Comparison of ENCODE assay signal across 9 cellular contexts in the genomic region with DNA sequence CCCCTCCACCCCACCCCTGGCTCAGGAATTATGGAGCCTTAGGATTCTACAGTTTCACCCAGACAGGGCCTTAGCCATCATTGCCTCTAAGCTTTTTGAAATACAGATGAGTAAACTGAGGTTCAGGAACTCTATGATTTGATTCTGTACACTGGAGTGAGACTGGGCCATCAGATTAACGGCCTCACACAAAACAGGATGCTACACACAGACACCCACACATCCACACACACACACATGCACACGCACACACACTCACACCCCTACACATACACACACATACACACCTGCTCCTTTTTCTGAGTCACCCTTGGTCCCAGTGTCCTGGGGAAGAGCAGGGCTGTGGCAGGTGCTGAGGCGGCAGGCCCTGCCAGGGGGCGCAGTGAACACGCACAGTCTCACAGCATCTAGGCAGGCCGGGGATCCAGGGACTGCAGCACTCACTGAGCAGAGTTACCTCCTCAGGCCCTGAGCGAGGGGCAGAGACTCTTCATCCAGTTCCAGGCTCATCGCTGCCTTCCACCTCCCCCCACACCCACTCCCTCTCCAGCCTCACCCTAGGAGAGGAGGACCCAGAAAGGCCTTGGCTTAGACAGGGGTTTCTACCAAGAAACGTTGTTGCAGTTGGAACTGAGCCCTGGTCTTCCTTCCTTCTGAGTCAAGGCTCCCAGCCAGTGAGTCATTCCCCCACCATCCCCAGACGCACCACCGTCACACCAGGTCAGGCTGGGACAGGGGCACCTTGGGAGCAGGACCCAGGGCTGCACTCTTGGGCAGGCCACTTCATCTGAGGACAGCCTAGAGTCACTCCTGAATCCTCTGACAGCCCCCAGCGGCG.
DNase-seq lines count a peak whose midpoint lies in the region; ATAC-seq, FAIRE-seq and TF ChIP-seq lines count a peak whose summit lies in the region.
"Had no signal": no experiment of that assay in that cellular context is flagged by ENCODE, and none has a peak within 500 bp of the region (broad histone marks: within the 10 kb centered on the region; RNA-seq: fewer than 3 reads in every experiment).

No MANE protein-coding gene starts in this region.

- ATAC-seq in GM12878 = peak; percentile 95
- no peak for ATAC-seq in HG02610 (IDR thresholded peaks at IDR 0.05; ENCODE audit: unreplicated experiment)
- no peak for ATAC-seq in HG02870 (IDR thresholded peaks at IDR 0.05; ENCODE audit: unreplicated experiment)

- H3K36me3 ChIP-seq in GM06990 (ENCODE audit: control insufficient read depth, insufficient read depth, low read length) (no peaks in the 10 kb centered on the region), MM.1S (replicated peaks; ENCODE audit: insufficient read depth, low read length) (no peaks in the 10 kb centered on the region), GM12878 (ENCODE audit: control insufficient read depth in 2 of 2, insufficient read depth in 2 of 2, low read length in 1 of 2) (no peaks in the 10 kb centered on the region), kidney (ENCODE audit: control insufficient read depth in 1 of 2, insufficient read depth in 2 of 2, low read length in 2 of 2) (no peaks in the 10 kb centered on the region), tibial nerve (no peaks in the 10 kb centered on the region)

- H3K27ac ChIP-seq in MM.1S (ENCODE audit: low read length) (no peak overlapping the region), GM12878 (ENCODE audit: control insufficient read depth, insufficient read depth) (no peak overlapping the region), kidney (ENCODE audit: low read depth in 2 of 2, low read length in 2 of 2) (peak overlapping the region in 1 of 2 donors; percentile 1), tibial nerve (peak overlapping the region; percentile 37 to 88 (median 72))
- H3K27ac ChIP-seq: VCaP had no signal

- DNase-seq in GM06990 (ENCODE audit: extremely low read depth, insufficient read length) = no peak
- DNase-seq in MM.1S = no peak
- DNase-seq in GM12878 (ENCODE audit: low read depth, low spot score) = no peak
- peak; percentile 88 for DNase-seq in kidney
- DNase-seq in tibial nerve (ENCODE audit: low spot score in 2 of 2) = peak in 1 of 2 donors; percentile 60
- DNase-seq in anterior cingulate cortex (lab: John Stamatoyannopoulos, UW) = no peak

- H3K4me3 ChIP-seq in GM06990 (replicated peaks; ENCODE audit: low read depth, low read length) = no peak overlapping the region
- no peak overlapping the region for H3K4me3 ChIP-seq in MM.1S (ENCODE audit: low read length)
- no peak overlapping the region for H3K4me3 ChIP-seq in GM12878
- no peak overlapping the region for H3K4me3 ChIP-seq in kidney (ENCODE audit: low read length in 2 of 2)
- H3K4me3 ChIP-seq in tibial nerve = no peak overlapping the region

- H2AFZ ChIP-seq in MM.1S (ENCODE audit: low read length) (no peak overlapping the region), GM12878 (ENCODE audit: control insufficient read depth, low read depth, low read length) (no peak overlapping the region)

- H3K79me2 ChIP-seq in MM.1S (ENCODE audit: low read length) = no peaks in the 10 kb centered on the region
- H3K79me2 ChIP-seq in GM12878 (ENCODE audit: control insufficient read depth, insufficient read depth, low read length) = no peaks in the 10 kb centered on the region

- H3K9ac ChIP-seq in MM.1S (ENCODE audit: low read length) (no peak overlapping the region), GM12878 (ENCODE audit: control insufficient read depth, insufficient read depth, low read length) (no peak overlapping the region), kidney (ENCODE audit: low read length in 2 of 2) (no peak overlapping the region)

- H3K4me2 ChIP-seq in MM.1S (ENCODE audit: low read depth, low read length) (no peak overlapping the region), GM12878 (ENCODE audit: control insufficient read depth, insufficient read depth) (no peak overlapping the region)

- no peaks in the 10 kb centered on the region for H3K9me2 ChIP-seq in MM.1S (replicated peaks; ENCODE audit: insufficient read depth, low read length)

- H4K20me1 ChIP-seq in MM.1S (ENCODE audit: insufficient read depth, low read length) = no peaks in the 10 kb centered on the region
- no peaks in the 10 kb centered on the region for H4K20me1 ChIP-seq in GM12878 (ENCODE audit: control insufficient read depth, insufficient read depth)

- H3K27me3 ChIP-seq in GM06990 (replicated peaks; ENCODE audit: control insufficient read depth, insufficient read depth, low read length) (no peaks in the 10 kb centered on the region; the same call in 1 of the 2 replicates), MM.1S (replicated peaks; ENCODE audit: insufficient read depth, low read length) (no peaks in the 10 kb centered on the region), GM12878 (replicated peaks in 1 of 2; ENCODE audit: control insufficient read depth in 2 of 2, insufficient read depth in 2 of 2, low read length in 1 of 2) (no peaks in the 10 kb centered on the region), tibial nerve (no peaks in the 10 kb centered on the region)

- TF ChIP-seq POLR2A in GM12878 (IDR thresholded peaks at IDR 0.05; ENCODE audit: low read depth, low read length) (no peak), tibial nerve (IDR thresholded peaks at IDR 0.05) (no peak)

- RAD21 ChIA-PET in GM12878 (lab: Charles Lee; ENCODE audit: unreplicated experiment) = no interaction called here

- intact Hi-C loops in GM12878 (cut with micrococcal nuclease; ENCODE audit: unreplicated experiment) = loop anchor here (2.0 kb wide), 1 partner anchor 607 kb away; no protein-coding TSS in a partner anchor
- intact Hi-C loops in kidney (cut with DNase I) = no loop called here

- FAIRE-seq in GM12878 (lab: Jason Lieb, UNC) = no peak
- FAIRE-seq in kidney (lab: Jason Lieb, UNC) = no peak

- BruUV-seq in GM12878 (replicated peaks; lab: Mats Ljungman, UMichigan) = no TSS peak

- no peaks in the 10 kb centered on the region for H3F3A ChIP-seq in MM.1S (ENCODE audit: insufficient read depth, low read length)

- 24% methylated on average over 13 of the region's 13 CpGs for WGBS in GM12878 (ENCODE audit: insufficient coverage, insufficient replicate concordance, low lambda C conversion rate, missing lambda C conversion rate)
- WGBS in tibial nerve, 2 donors = 38 to 72% methylated on average over 11 to 13 of the region's 13 CpGs

- SMC1A ChIA-PET in GM12878 (lab: Charles Lee; ENCODE audit: uncharacterized antibody, unreplicated experiment) = interaction anchor here (0.7 to 1.8 kb wide), 4 partner anchors 10 to 243 kb away, joined by 3 to 5 read pairs (median 3); no protein-coding TSS in a partner anchor

- TF ChIP-seq RAD21 in GM12878 (IDR thresholded peaks at IDR 0.05; ENCODE audit: insufficient read depth, low read depth, low read length) = no peak

- CTCF ChIA-PET in GM12878 (lab: Yijun Ruan, JAX) = interaction anchor here (0.6 to 16.7 kb wide), 12 partner anchors 9 to 603 kb away, joined by 3 to 214 read pairs (median 4); no protein-coding TSS in a partner anchor

- in situ Hi-C loops in GM12878 (cut with MboI) = loop anchor here (25.0 kb wide), 1 partner anchor 500 kb away; no protein-coding TSS in a partner anchor

- TF ChIP-seq EP300 in GM12878 (IDR thresholded peaks at IDR 0.05; ENCODE audit: borderline replicate concordance in 1 of 2, control insufficient read depth in 1 of 2, low read depth in 2 of 2, low read length in 2 of 2) = no peak
- TF ChIP-seq EP300 in tibial nerve (IDR thresholded peaks at IDR 0.05) = peak in 1 of 2 donors; percentile 20

- H3K9me3 ChIP-seq in MM.1S (replicated peaks; ENCODE audit: insufficient read depth, low read length) (no peaks in the 10 kb centered on the region), GM12878 (replicated peaks; ENCODE audit: control insufficient read depth, insufficient read depth, low read length) (no peaks in the 10 kb centered on the region), kidney (ENCODE audit: control insufficient read depth in 1 of 2, low read length in 2 of 2) (no peaks in the 10 kb centered on the region), tibial nerve (no peaks in the 10 kb centered on the region)

- H3K4me1 ChIP-seq in MM.1S (ENCODE audit: low read length) (0 out of 2 replicates have a peak, but pooled peaks cover 4% of the 10 kb centered on the region), GM12878 (ENCODE audit: control insufficient read depth, insufficient read depth, low read length) (no peaks in the 10 kb centered on the region), kidney (ENCODE audit: control insufficient read depth in 1 of 2, insufficient read depth in 1 of 2, low read depth in 1 of 2, low read length in 2 of 2) (no peaks in the 10 kb centered on the region), tibial nerve (peaks cover 0 to 41% (median 16%) of the 10 kb centered on the region in 4 donors)

- TF ChIP-seq CTCF in GM06990 (IDR thresholded peaks at IDR 0.05; ENCODE audit: insufficient read depth, low read length, poor library complexity, severe bottlenecking) = peak; percentile 61
- TF ChIP-seq CTCF in MM.1S (IDR thresholded peaks at IDR 0.05; ENCODE audit: low read length) = peak; percentile 32
- peak; percentile 10 to 43 (median 32); a peak in 4 of 6 replicates for TF ChIP-seq CTCF in GM12878 (IDR thresholded peaks at IDR 0.05 in 2 of 3, conservative IDR thresholded peaks at IDR 0.05 in 1 of 3; ENCODE audit: control insufficient read depth in 2 of 3, extremely low read depth in 1 of 3, insufficient read depth in 1 of 3, low read depth in 3 of 3, low read length in 3 of 3)
- no peak for TF ChIP-seq CTCF in kidney (IDR thresholded peaks at IDR 0.05; ENCODE audit: borderline replicate concordance, extremely low read depth, insufficient read depth)
- TF ChIP-seq CTCF in tibial nerve (IDR thresholded peaks at IDR 0.05) = peak in 3 of 5 experiments; percentile 25 to 32 (median 28)

- POLR2A ChIA-PET in GM12878 (lab: Charles Lee) = no interaction called here

TF ChIP-seq in GM12878, 131 proteins besides CTCF, POLR2A, EP300 and RAD21 (continues in another document):
- TF ChIP-seq MYC (IDR thresholded peaks at IDR 0.05; ENCODE audit: insufficient read depth, insufficient read length, insufficient replicate concordance, low read length, severe bottlenecking) = no peak
- no peak for TF ChIP-seq ATF7 (IDR thresholded peaks at IDR 0.05; ENCODE audit: low read depth)

Comparison
In these comparisons a context has a peak if more than half of its experiments do, and no peak if none do; other contexts are left out.
1. H3K27ac ChIP-seq: peak in tibial nerve (4 of 4); none in MM.1S (single experiment) and GM12878 (single experiment).